30 cellular contexts compared by ENCODE assay signal in the genomic region with DNA sequence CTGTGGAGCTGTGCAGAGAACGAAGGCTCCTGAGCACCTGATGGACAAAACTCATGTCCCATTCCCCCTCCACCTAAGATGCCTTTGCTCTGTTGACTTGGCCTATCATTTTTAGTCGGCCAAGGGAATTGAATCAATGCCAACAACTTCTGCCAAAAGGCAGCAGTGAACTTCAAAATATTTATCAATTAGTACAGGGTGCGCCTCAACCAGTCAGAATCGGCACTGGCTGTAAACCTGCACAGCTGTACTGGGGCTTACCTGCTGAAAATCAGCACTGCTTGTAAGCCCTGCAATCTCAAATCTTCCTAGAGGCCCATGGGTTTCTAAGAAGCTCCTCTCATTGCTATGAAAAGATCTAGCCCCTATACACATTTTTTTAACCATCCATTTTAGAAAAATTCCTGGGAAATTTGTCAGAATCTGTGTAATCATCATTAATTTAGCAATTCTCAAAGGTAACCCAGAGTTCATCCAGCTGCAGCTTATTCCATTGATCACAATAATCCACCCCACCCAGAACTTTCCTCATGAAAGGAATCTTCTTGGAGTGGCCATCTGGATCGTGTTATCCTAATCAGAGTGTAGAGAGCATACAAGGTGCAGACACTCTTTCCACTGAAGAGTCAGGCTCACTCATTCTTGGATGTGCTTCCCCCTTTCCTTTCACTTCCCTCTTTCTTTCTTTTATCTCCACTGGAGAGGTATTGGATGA. TPM values are rescaled to one million over a fixed set of nuclear protein-coding genes. Genes with fewer than 3 reads are reported as not detected.
A peak's percentile ranks its signal among the peaks of the same experiment; 100 is the strongest.
DNase-seq lines count a peak whose midpoint lies in the region; ATAC-seq and TF ChIP-seq lines count a peak whose summit lies in the region.
"Had no signal": no experiment of that assay in that cellular context is flagged by ENCODE, and none has a peak within 500 bp of the region (broad histone marks: within the 10 kb centered on the region; RNA-seq: fewer than 3 reads in every experiment).

No MANE protein-coding gene starts in this region.

- peak; percentile 77 for ATAC-seq in SK-N-SH treated with all-trans-retinoic acid at 6 μM for 48 hours
- ATAC-seq: activated CD4-positive, alpha-beta T cell treated with anti-CD3 and anti-CD28 coated beads for 36 hours; activated CD8-positive, alpha-beta T cell treated with anti-CD3 and anti-CD28 coated beads, Interleukin-2, amount 10 ng/mL, durations not matched to agents 7 days and 5 days; activated naive CD4-positive, alpha-beta T cell treated with anti-CD3 and anti-CD28 coated beads, Interleukin-2, amount 50 U/mL, for 72 hours; activated T-helper 17 cell treated with anti-CD3 and anti-CD28 coated beads, Interleukin-2, amount 50 U/mL, for 72 hours; foreskin keratinocyte; GM23338; heart left ventricle; lower lobe of right lung; mucosa of descending colon; natural killer cell; stimulated activated memory B cell treated with anti-CD40 and anti-IgM and Interleukin-4, amounts not matched to agents 10 μg/mL and 1 μg/mL and 100 μg/mL, for 72 hours had no signal

- no peaks in the 10 kb centered on the region for H3K27me3 Mint-ChIP-seq in mesothelial cell of epicardium (ENCODE audit: low read depth)
- H3K27me3 Mint-ChIP-seq: stimulated activated memory B cell treated with anti-CD40 and anti-IgM and Interleukin-4, amounts not matched to agents 10 μg/mL and 1 μg/mL and 100 μg/mL, for 72 hours had no signal

- 54 to 59% methylated on average over 5 of the region's 5 CpGs for WGBS in GM23248 (ENCODE audit: low coverage in 1 of 2, low lambda C conversion rate in 2 of 2, missing lambda C conversion rate in 2 of 2), 2 experiments

- H3K4me3 Mint-ChIP-seq in mesothelial cell of epicardium: no peak overlapping the region
- H3K4me3 Mint-ChIP-seq: activated CD4-positive, alpha-beta T cell treated with anti-CD3 and anti-CD28 coated beads for 36 hours; activated CD8-positive, alpha-beta T cell treated with anti-CD3 and anti-CD28 coated beads, Interleukin-2, amount 10 ng/mL, durations not matched to agents 7 days and 5 days; activated T-helper 17 cell treated with anti-CD3 and anti-CD28 coated beads, Interleukin-2, amount 50 U/mL, for 72 hours; GM23338; natural killer cell; stimulated activated memory B cell treated with anti-CD40 and anti-IgM and Interleukin-4, amounts not matched to agents 10 μg/mL and 1 μg/mL and 100 μg/mL, for 72 hours had no signal

- peaks cover 35% of the 10 kb centered on the region for H3F3A ChIP-seq in GM23248 (ENCODE audit: insufficient read depth)

- H3K9me2 ChIP-seq in GM23248 (ENCODE audit: insufficient read depth): no peaks in the 10 kb centered on the region

- H3K4me3 ChIP-seq in GM23248: no peak overlapping the region
- H3K4me3 ChIP-seq: breast epithelium, GM23338, heart left ventricle, lower lobe of right lung, mucosa of descending colon had no signal

- no peaks in the 10 kb centered on the region for H3K9me3 ChIP-seq in GM23248 (ENCODE audit: low read depth)
- H3K9me3 ChIP-seq: breast epithelium, heart left ventricle, lower lobe of right lung, mucosa of descending colon had no signal

- peak overlapping the region; percentile 85 for H3K27ac Mint-ChIP-seq in mesothelial cell of epicardium
- H3K27ac Mint-ChIP-seq: activated CD4-positive, alpha-beta T cell treated with anti-CD3 and anti-CD28 coated beads for 36 hours; activated CD8-positive, alpha-beta T cell treated with anti-CD3 and anti-CD28 coated beads, Interleukin-2, amount 10 ng/mL, durations not matched to agents 7 days and 5 days; activated naive CD4-positive, alpha-beta T cell treated with anti-CD3 and anti-CD28 coated beads, Interleukin-2, amount 50 U/mL, for 72 hours; activated T-helper 17 cell treated with anti-CD3 and anti-CD28 coated beads, Interleukin-2, amount 50 U/mL, for 72 hours; GM23338; natural killer cell; stimulated activated memory B cell treated with anti-CD40 and anti-IgM and Interleukin-4, amounts not matched to agents 10 μg/mL and 1 μg/mL and 100 μg/mL, for 72 hours had no signal

- H3K36me3 ChIP-seq in GM23248 (ENCODE audit: low read depth): no peaks in the 10 kb centered on the region
- H3K36me3 ChIP-seq: breast epithelium, heart left ventricle, lower lobe of right lung had no signal

- H3K27me3 ChIP-seq in GM23248 (replicated peaks; ENCODE audit: insufficient read depth): no peaks in the 10 kb centered on the region
- H3K27me3 ChIP-seq: breast epithelium, foreskin keratinocyte, heart left ventricle had no signal

- H4K20me1 ChIP-seq in GM23248 (ENCODE audit: insufficient read depth): no peaks in the 10 kb centered on the region

- H3K36me3 Mint-ChIP-seq in mesothelial cell of epicardium: no peaks in the 10 kb centered on the region
- H3K36me3 Mint-ChIP-seq: activated naive CD4-positive, alpha-beta T cell treated with anti-CD3 and anti-CD28 coated beads, Interleukin-2, amount 50 U/mL, for 72 hours; natural killer cell; stimulated activated memory B cell treated with anti-CD40 and anti-IgM and Interleukin-4, amounts not matched to agents 10 μg/mL and 1 μg/mL and 100 μg/mL, for 72 hours had no signal

- in situ Hi-C loops in GM23248 (cut with MboI): no loop called here

- H3K9me3 Mint-ChIP-seq in mesothelial cell of epicardium: no peaks in the 10 kb centered on the region
- H3K9me3 Mint-ChIP-seq: activated naive CD4-positive, alpha-beta T cell treated with anti-CD3 and anti-CD28 coated beads, Interleukin-2, amount 50 U/mL, for 72 hours; GM23338; natural killer cell; stimulated activated memory B cell treated with anti-CD40 and anti-IgM and Interleukin-4, amounts not matched to agents 10 μg/mL and 1 μg/mL and 100 μg/mL, for 72 hours had no signal

- H3K27ac ChIP-seq in GM23248: no peak overlapping the region
- H3K27ac ChIP-seq: epithelial cell of prostate, foreskin keratinocyte, lower lobe of right lung, VCaP had no signal

- no peak overlapping the region for H2AFZ ChIP-seq in GM23248
- H2AFZ ChIP-seq: GM23338 had no signal

- no peak overlapping the region for H3K9ac ChIP-seq in GM23248

- TF ChIP-seq CTCF in mesothelial cell of epicardium (IDR thresholded peaks at IDR 0.05; ENCODE audit: unreplicated experiment): no peak

- no peak overlapping the region for H3K4me2 ChIP-seq in GM23248 (ENCODE audit: unreplicated experiment)
- H3K4me2 ChIP-seq: GM23338 had no signal

- H3K4me1 ChIP-seq in GM23248 (ENCODE audit: insufficient read depth): peaks cover 45% of the 10 kb centered on the region

- peak; percentile 28 for DNase-seq in AG20443 (ENCODE audit: low spot score)
- DNase-seq in GM23248: peak; percentile 39
- DNase-seq in mesothelial cell of epicardium (ENCODE audit: low spot score in 2 of 2, unreplicated experiment in 2 of 2): no peak
- DNase-seq in medulla oblongata (ENCODE audit: extremely low spot score): no peak
- no peak for DNase-seq in effector CD4-positive, alpha-beta T cell
- DNase-seq in activated naive CD4-positive, alpha-beta T cell treated with anti-CD3 and anti-CD28 coated beads, Interleukin-2, amount 50 U/mL, for 16 hours: no peak
- DNase-seq in activated gamma-delta T cell (lab: John Stamatoyannopoulos, UW): no peak
- DNase-seq: activated CD4-positive, alpha-beta T cell treated with anti-CD3 and anti-CD28 coated beads for 36 hours; activated CD8-positive, alpha-beta T cell treated with anti-CD3 and anti-CD28 coated beads, Interleukin-2, amount 10 ng/mL, durations not matched to agents 7 days and 5 days; Calu3; DMS79; foreskin keratinocyte; heart left ventricle; kidney; lower lobe of right lung; mucosa of descending colon; natural killer cell; NCI-H1092; NCI-H1694; NCI-H446 treated with DMSO at 0.1 percent for 48 hours; NCI-H82; SHP77 had no signal

- no peaks in the 10 kb centered on the region for H3K79me2 ChIP-seq in GM23248 (ENCODE audit: insufficient read depth)

- H3K4me1 Mint-ChIP-seq in mesothelial cell of epicardium: peaks cover 71% of the 10 kb centered on the region
- H3K4me1 Mint-ChIP-seq: activated T-helper 17 cell treated with anti-CD3 and anti-CD28 coated beads, Interleukin-2, amount 50 U/mL, for 72 hours; stimulated activated memory B cell treated with anti-CD40 and anti-IgM and Interleukin-4, amounts not matched to agents 10 μg/mL and 1 μg/mL and 100 μg/mL, for 72 hours had no signal

TF ChIP-seq in SK-N-SH treated with all-trans-retinoic acid at 6 μM for 48 hours, 23 proteins besides CTCF, POLR2A, EP300 and RAD21:
- TF ChIP-seq TOX (CRISPR knock-in tag; IDR thresholded peaks at IDR 0.05; ENCODE audit: borderline replicate concordance) (peak; percentile 59; the same call in 1 of the 2 replicates), ISL1 (CRISPR knock-in tag; IDR thresholded peaks at IDR 0.05) (peak; percentile 48), ZFP30 (CRISPR knock-in tag; IDR thresholded peaks at IDR 0.05) (no peak), ZC3H10 (CRISPR knock-in tag; IDR thresholded peaks at IDR 0.05) (0 out of 2 replicates have a peak, but pooled peaks have one; percentile 7)
TF ChIP-seq in SK-N-SH treated with all-trans-retinoic acid at 6 μM for 48 hours: peak in this region for 3.

RNA-seq across cellular contexts. Expression of gene ADAMTS1, which starts 40.2 kb away (rescaled TPM):
- total RNA-seq in GM23248 (2014; rRNA removed; shearing (Covaris generic)): 165 and 166 TPM in 2 replicates
- 211 and 214 TPM in 2 replicates for polyA plus RNA-seq in GM23248 (2016; fragmentation: Nextera tagmentation; extraction: Ambion mirVana)
- 67.8 to 77.6 TPM (median 72.7 TPM) in 3 replicates for total RNA-seq in mesothelial cell of epicardium
- total RNA-seq: activated CD4-positive, alpha-beta T cell treated with anti-CD3 and anti-CD28 coated beads for 36 hours had no signal

Comparison
In these comparisons a context has a peak if more than half of its experiments do, and no peak if none do; other contexts are left out.
1. DNase-seq: peak in AG20443 (single experiment) and GM23248 (single experiment); none in mesothelial cell of epicardium (0 of 2), medulla oblongata (single experiment), effector CD4-positive, alpha-beta T cell (single experiment), activated naive CD4-positive, alpha-beta T cell treated with anti-CD3 and anti-CD28 coated beads, Interleukin-2, amount 50 U/mL, for 16 hours (single experiment) and activated gamma-delta T cell (single experiment).